In genomic region chr19:32188921-32189320, GRCh38 we compare ENCODE assay signal across 25 cellular contexts.
"Had no signal": no experiment of that assay in that cellular context is flagged by ENCODE, and none has a peak within 500 bp of the region (broad histone marks: within the 10 kb centered on the region; RNA-seq: fewer than 3 reads in every experiment).

No MANE protein-coding gene starts in this region.

- H3K4me1 ChIP-seq: esophagus squamous epithelium, gastrocnemius medialis, heart right ventricle, left lung, lower lobe of right lung had no signal

- H3K4me3 ChIP-seq: esophagus squamous epithelium, gastrocnemius medialis, heart right ventricle, left lung, lower lobe of right lung had no signal

- H3K27me3 ChIP-seq: esophagus squamous epithelium, gastrocnemius medialis had no signal

- H3K9me3 ChIP-seq: esophagus squamous epithelium, gastrocnemius medialis, left lung, lower lobe of right lung had no signal

- DNase-seq: cortex of kidney; effector CD8-positive, alpha-beta T cell; effector memory CD8-positive, alpha-beta T cell; erythroblast; esophagus squamous epithelium; foreskin fibroblast; foreskin melanocyte; gastrocnemius medialis; glutamatergic neuron; heart right ventricle; hippocampal formation; immature natural killer cell; left cardiac atrium; left lung; left ventricle myocardium superior; lower lobe of right lung; mesenchymal stem cell; midbrain; naive thymus-derived CD4-positive, alpha-beta T cell; natural killer cell had no signal

- H3K36me3 ChIP-seq: esophagus squamous epithelium, gastrocnemius medialis, heart right ventricle, left lung, lower lobe of right lung had no signal

- ATAC-seq: effector memory CD8-positive, alpha-beta T cell; esophagus mucosa; gastrocnemius medialis; heart right ventricle; left cardiac atrium; left lung; left ventricle myocardium superior; lower lobe of right lung; naive thymus-derived CD4-positive, alpha-beta T cell; natural killer cell had no signal

- H3K27ac ChIP-seq: epithelial cell of prostate, esophagus squamous epithelium, gastrocnemius medialis, heart right ventricle, left lung, lower lobe of right lung had no signal

- FAIRE-seq: colon, endometrium, keratinocyte had no signal
